In the genomic region with DNA sequence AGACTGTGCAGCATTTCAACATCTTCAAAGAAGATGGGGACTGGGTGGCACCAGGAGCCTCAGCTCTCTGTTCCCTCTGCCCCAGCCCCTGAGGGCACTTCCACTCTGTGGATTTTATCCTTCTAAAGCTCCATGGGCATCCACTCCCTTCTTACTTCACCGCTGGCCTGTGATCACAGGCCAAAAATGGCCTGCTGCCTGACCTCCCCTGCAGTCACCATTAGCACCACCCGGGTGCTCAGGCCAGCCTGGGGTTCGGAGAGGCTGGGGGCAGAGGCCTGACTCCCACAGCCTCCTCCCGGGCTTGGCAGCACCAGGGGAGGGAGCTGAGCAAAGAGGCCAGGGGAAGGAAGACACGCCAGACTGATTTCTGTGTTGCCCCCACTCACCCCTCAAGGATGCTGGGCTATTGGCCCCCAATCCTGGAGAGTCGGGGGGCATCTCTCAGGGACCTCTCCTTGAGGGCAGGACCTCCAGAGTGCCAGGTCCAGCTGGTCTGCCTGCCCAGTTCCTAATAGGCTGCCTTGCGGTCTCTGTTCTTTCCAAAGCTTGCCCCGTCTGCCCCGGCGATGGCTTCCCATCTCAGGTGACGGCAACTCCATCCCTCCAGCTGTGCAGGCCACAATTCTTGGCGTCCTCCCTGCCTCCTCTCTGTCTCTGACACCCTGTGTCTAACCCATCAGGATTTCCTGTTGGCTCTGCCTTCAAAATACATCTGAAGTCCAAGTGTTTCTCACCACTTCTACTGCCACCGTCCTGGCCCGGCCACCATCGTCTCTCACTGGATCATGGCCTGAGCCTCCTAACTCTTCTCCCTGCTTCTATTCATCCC, we compare ENCODE assay signal across 19 cellular contexts.
"Had no signal": no experiment of that assay in that cellular context is flagged by ENCODE, and none has a peak within 500 bp of the region (broad histone marks: within the 10 kb centered on the region; RNA-seq: fewer than 3 reads in every experiment).

No MANE protein-coding gene starts in this region.

- DNase-seq: activated CD4-positive, alpha-beta T cell treated with anti-CD3 and anti-CD28 coated beads, Interleukin-2, amount 50 U/mL, for 4 hours; activated CD4-positive, CD25-positive, alpha-beta regulatory T cell; activated CD8-positive, alpha-beta memory T cell treated with anti-CD3 and anti-CD28 coated beads, Interleukin-2, amount 10 ng/mL, durations not matched to agents 7 days and 5 days; activated gamma-delta T cell; activated T-cell treated with anti-CD3 and anti-CD28 coated beads, Interleukin-2, amount 50 U/mL, for 1 hour; anterior cingulate cortex; cerebellar nuclear complex; dermis blood vessel endothelial cell; effector memory CD8-positive, alpha-beta T cell; immature natural killer cell; left cardiac atrium; naive thymus-derived CD4-positive, alpha-beta T cell; retina; stimulated activated CD4-positive, alpha-beta T cell treated with anti-CD3 and anti-CD28 coated beads, Interleukin-4, amount 100 ng/mL, for 24 hours; stimulated activated naive CD4-positive, alpha-beta T cell treated with Interleukin-2 at 50 U/mL for 16 hours; trophoblast cell had no signal

- H3K27me3 Mint-ChIP-seq: activated CD8-positive, alpha-beta memory T cell treated with anti-CD3 and anti-CD28 coated beads, Interleukin-2, amount 10 ng/mL, durations not matched to agents 7 days and 5 days had no signal

- H3K4me3 ChIP-seq: heart left ventricle, skin epidermis had no signal

- H3K36me3 Mint-ChIP-seq: activated CD8-positive, alpha-beta memory T cell treated with anti-CD3 and anti-CD28 coated beads, Interleukin-2, amount 10 ng/mL, durations not matched to agents 7 days and 5 days; immature natural killer cell; naive thymus-derived CD4-positive, alpha-beta T cell had no signal

- H3K27me3 ChIP-seq: heart left ventricle had no signal

- H3K4me1 Mint-ChIP-seq: activated CD8-positive, alpha-beta memory T cell treated with anti-CD3 and anti-CD28 coated beads, Interleukin-2, amount 10 ng/mL, durations not matched to agents 7 days and 5 days; immature natural killer cell had no signal

- H3K9me3 Mint-ChIP-seq: effector memory CD8-positive, alpha-beta T cell; immature natural killer cell; naive thymus-derived CD4-positive, alpha-beta T cell had no signal

- H3K4me3 Mint-ChIP-seq: activated CD8-positive, alpha-beta memory T cell treated with anti-CD3 and anti-CD28 coated beads, Interleukin-2, amount 10 ng/mL, durations not matched to agents 7 days and 5 days; effector memory CD8-positive, alpha-beta T cell; immature natural killer cell; naive thymus-derived CD4-positive, alpha-beta T cell had no signal

- H3K27ac Mint-ChIP-seq: activated CD8-positive, alpha-beta memory T cell treated with anti-CD3 and anti-CD28 coated beads, Interleukin-2, amount 10 ng/mL, durations not matched to agents 7 days and 5 days; effector memory CD8-positive, alpha-beta T cell; immature natural killer cell had no signal

- ATAC-seq: activated CD8-positive, alpha-beta memory T cell treated with anti-CD3 and anti-CD28 coated beads, Interleukin-2, amount 10 ng/mL, durations not matched to agents 7 days and 5 days; effector memory CD8-positive, alpha-beta T cell; left cardiac atrium; naive thymus-derived CD4-positive, alpha-beta T cell had no signal

- H3K27ac ChIP-seq: epithelial cell of prostate, skin epidermis had no signal

- H3K9me3 ChIP-seq: heart left ventricle had no signal
